15 cellular contexts compared by ENCODE assay signal in genomic region chr6:131060311-131060710, GRCh38. TPM values are rescaled to one million over a fixed set of nuclear protein-coding genes. Genes with fewer than 3 reads are reported as not detected.
DNase-seq lines count a peak whose midpoint lies in the region; ATAC-seq, FAIRE-seq and TF ChIP-seq lines count a peak whose summit lies in the region.
"Had no signal": no experiment of that assay in that cellular context is flagged by ENCODE, and none has a peak within 500 bp of the region (broad histone marks: within the 10 kb centered on the region; RNA-seq: fewer than 3 reads in every experiment).

No MANE protein-coding gene starts in this region.

- no peak for TF ChIP-seq RAD21 in HepG2 (CRISPR knock-in tag; IDR thresholded peaks at IDR 0.05)

- 50% methylated on average over 3 of the region's 3 CpGs for whole genome bisulfite sequencing in HepG2 (ENCODE audit: low lambda C conversion rate)
- WGBS in right lobe of liver (ENCODE audit: insufficient coverage, low coverage, low lambda C conversion rate, missing lambda C conversion rate), result 61% methylated on average over 3 of the region's 3 CpGs

- H3K9me3 ChIP-seq in HepG2 (ENCODE audit: low read length), result peaks cover 15% of the 10 kb centered on the region
- peaks cover 0 to under 1% (median 0%) of the 10 kb centered on the region in 4 donors for H3K9me3 ChIP-seq in right lobe of liver
- H3K9me3 ChIP-seq in adipocyte (ENCODE audit: control insufficient read depth, low read length), result peaks cover 4% of the 10 kb centered on the region

- CTCF ChIA-PET in HepG2 (lab: Yijun Ruan, JAX; ENCODE audit: low intra/inter-chr PET ratio, low total read pairs), result no interaction called here

- no peak for TF ChIP-seq CTCF in HepG2 (CRISPR knock-in tag; IDR thresholded peaks at IDR 0.05)
- TF ChIP-seq CTCF in right lobe of liver (IDR thresholded peaks at IDR 0.05), result no peak

- H2AFZ ChIP-seq in HepG2 (ENCODE audit: low read length), result no peak overlapping the region

- TF ChIP-seq EP300 in HepG2 (IDR thresholded peaks at IDR 0.05; ENCODE audit: low read depth in 2 of 2, low read length in 2 of 2), result no peak
- TF ChIP-seq EP300 in HepG2 (CRISPR knock-in tag; IDR thresholded peaks at IDR 0.05; ENCODE audit: borderline replicate concordance), result no peak

- H3K27ac ChIP-seq in HepG2 (ENCODE audit: extremely low read length, insufficient read depth, low read length) (no peak overlapping the region), right lobe of liver (no peak overlapping the region)
- H3K27ac ChIP-seq: neutrophil had no signal

- in situ Hi-C loops in HepG2 (cut with HindIII; ENCODE audit: extremely low pct_ligation_motif_present, low pct_unique_long_range_greater_than_20kb), result no loop called here

- DNase-seq in HepG2 (ENCODE audit: low spot score) (no peak), right lobe of liver (no peak), adipocyte (ENCODE audit: low read depth) (peak; percentile 27), medulla oblongata (ENCODE audit: extremely low spot score) (peak; percentile 31), SKM-1 (lab: John Stamatoyannopoulos, UW; ENCODE audit: unreplicated experiment) (no peak)
- DNase-seq: activated naive CD4-positive, alpha-beta T cell; effector memory CD8-positive, alpha-beta T cell; NCI-H1694; Peyer's patch; stimulated activated CD4-positive, alpha-beta T cell treated with anti-CD3 and anti-CD28 coated beads, Interleukin-4, amount 100 ng/mL, for 4 hours had no signal

- H3K9ac ChIP-seq in HepG2 (ENCODE audit: insufficient read depth, low read depth, low read length), result peak overlapping the region; percentile 82
- peak overlapping the region; percentile 84 for H3K9ac ChIP-seq in adipocyte (ENCODE audit: low read length)

- H3K36me3 ChIP-seq in HepG2 (replicated peaks in 1 of 2; ENCODE audit: control insufficient read depth in 1 of 2, insufficient read depth in 2 of 2, low read length in 2 of 2) (peaks cover 0 to 1% of the 10 kb centered on the region in 2 experiments; a peak in 2 of 5 replicates), right lobe of liver (no peaks in the 10 kb centered on the region), adipocyte (ENCODE audit: control insufficient read depth, insufficient read depth, low read length, severe bottlenecking) (no peaks in the 10 kb centered on the region)
- H3K36me3 ChIP-seq: neutrophil, Peyer's patch, thoracic aorta had no signal

- H3K4me1 ChIP-seq in HepG2 (ENCODE audit: insufficient read depth, low read length) (peaks cover 60% of the 10 kb centered on the region), right lobe of liver (no peaks in the 10 kb centered on the region), adipocyte (ENCODE audit: control insufficient read depth, insufficient read depth, low read length) (peaks cover 29% of the 10 kb centered on the region)

- BruUV-seq in HepG2 (replicated peaks; lab: Mats Ljungman, UMichigan), result no TSS peak

- no peak for FAIRE-seq in HepG2 (lab: Jason Lieb, UNC)

- POLR2A ChIA-PET in HepG2 (lab: Yijun Ruan, JAX), result no interaction called here

- H3K4me3 ChIP-seq in HepG2 (replicated peaks in 1 of 3; ENCODE audit: insufficient read depth in 1 of 3, low read depth in 2 of 3, low read length in 3 of 3) (peak overlapping the region; percentile 70 to 92 (median 86); a peak in 5 of 6 replicates), right lobe of liver (no peak overlapping the region), adipocyte (ENCODE audit: low read length) (peak overlapping the region; percentile 87)

- intact Hi-C loops in HepG2 (cut with micrococcal nuclease; ENCODE audit: unreplicated experiment) (loop anchor here (2.0 kb wide), 1 partner anchor 122 kb away; no protein-coding TSS in a partner anchor), right lobe of liver (cut with DNase I) (no loop called here)

- H3K27me3 ChIP-seq in HepG2 (ENCODE audit: control insufficient read depth in 1 of 2, insufficient read depth in 2 of 2, low read length in 2 of 2) (no peaks in the 10 kb centered on the region; a peak in 1 of 5 replicates), right lobe of liver (no peaks in the 10 kb centered on the region), adipocyte (replicated peaks; ENCODE audit: control insufficient read depth, insufficient read depth, low read length) (no peaks in the 10 kb centered on the region)
- H3K27me3 ChIP-seq: Peyer's patch had no signal

- H4K20me1 ChIP-seq in HepG2 (ENCODE audit: insufficient read depth, low read length), result no peaks in the 10 kb centered on the region

- H3K79me2 ChIP-seq in HepG2 (ENCODE audit: insufficient read depth, low read length), result peaks cover 74% of the 10 kb centered on the region

- ATAC-seq in HepG2, result no peak
- no peak for ATAC-seq in right lobe of liver
- no peak for ATAC-seq in GM19328 (IDR thresholded peaks at IDR 0.05; ENCODE audit: unreplicated experiment)
- ATAC-seq in HG03159 (IDR thresholded peaks at IDR 0.05; ENCODE audit: unreplicated experiment), result no peak
- no peak for ATAC-seq in activated CD4-positive, CD25-positive, alpha-beta regulatory T cell treated with anti-CD3 and anti-CD28 coated beads, Interleukin-2, amount 50 U/mL, for 24 hours
- ATAC-seq: effector memory CD8-positive, alpha-beta T cell had no signal

- TF ChIP-seq POLR2A in HepG2 (IDR thresholded peaks at IDR 0.05; ENCODE audit: insufficient read depth in 1 of 2, low read depth in 2 of 2, low read length in 2 of 2) (no peak), right lobe of liver (IDR thresholded peaks at IDR 0.05) (no peak)

- H3K4me2 ChIP-seq in HepG2 (ENCODE audit: low read depth, low read length), result peak overlapping the region; percentile 93

TF ChIP-seq in HepG2, 621 proteins besides CTCF, POLR2A, EP300 and RAD21 (continues in another document):
- TF ChIP-seq ARHGAP35 (CRISPR knock-in tag; IDR thresholded peaks at IDR 0.05; ENCODE audit: borderline replicate concordance) (no peak), ZNF34 (CRISPR knock-in tag; IDR thresholded peaks at IDR 0.05; ENCODE audit: borderline replicate concordance) (no peak), ZNF7 (CRISPR knock-in tag; IDR thresholded peaks at IDR 0.05) (0 out of 2 replicates have a peak, but pooled peaks have one; percentile 14), ZBTB20 (CRISPR knock-in tag; IDR thresholded peaks at IDR 0.05; ENCODE audit: borderline replicate concordance, low read depth) (no peak), ISL2 (CRISPR knock-in tag; IDR thresholded peaks at IDR 0.05) (no peak), ZNF749 (CRISPR knock-in tag; IDR thresholded peaks at IDR 0.05; ENCODE audit: borderline replicate concordance) (no peak), SOX6 (IDR thresholded peaks at IDR 0.05) (no peak), SOX6 (CRISPR knock-in tag; IDR thresholded peaks at IDR 0.05) (no peak), ELF4 (CRISPR knock-in tag; IDR thresholded peaks at IDR 0.05; ENCODE audit: borderline replicate concordance) (0 out of 2 replicates have a peak, but pooled peaks have one; percentile 25), E2F2 (CRISPR knock-in tag; IDR thresholded peaks at IDR 0.05; ENCODE audit: borderline replicate concordance) (no peak), SNAPC5 (CRISPR knock-in tag; IDR thresholded peaks at IDR 0.05; ENCODE audit: borderline replicate concordance) (no peak), YEATS4 (CRISPR knock-in tag; IDR thresholded peaks at IDR 0.05; ENCODE audit: borderline replicate concordance) (0 out of 2 replicates have a peak, but pooled peaks have one; percentile 6)
- TF ChIP-seq, protein P1, sequence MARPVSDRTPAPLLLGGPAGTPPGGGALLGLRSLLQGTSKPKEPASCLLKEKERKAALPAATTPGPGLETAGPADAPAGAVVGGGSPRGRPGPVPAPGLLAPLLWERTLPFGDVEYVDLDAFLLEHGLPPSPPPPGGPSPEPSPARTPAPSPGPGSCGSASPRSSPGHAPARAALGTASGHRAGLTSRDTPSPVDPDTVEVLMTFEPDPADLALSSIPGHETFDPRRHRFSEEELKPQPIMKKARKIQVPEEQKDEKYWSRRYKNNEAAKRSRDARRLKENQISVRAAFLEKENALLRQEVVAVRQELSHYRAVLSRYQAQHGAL (CRISPR knock-in tag; IDR thresholded peaks at IDR 0.05; ENCODE audit: not compliant biosample characterization), result no peak

RNA-seq across cellular contexts. Expression of gene EPB41L2, which starts 2.7 kb away (rescaled TPM):
- 41.7 and 42.1 TPM in 2 replicates for total RNA-seq in HepG2 (2016; rRNA removed; fragmentation: Illumina TruSeq; extraction: Trizol)
- total RNA-seq in HepG2 (2016; cell fraction: cytosol; rRNA removed; fragmentation: Illumina TruSeq; extraction: Trizol; ENCODE audit: low read depth), result 48.7 and 70.3 TPM in 2 replicates
- 33.1 and 37.6 TPM in 2 replicates for total RNA-seq in HepG2 (2016; cell fraction: insoluble cytoplasmic fraction; rRNA removed; fragmentation: Illumina TruSeq; extraction: Trizol)
- 32.9 and 42.5 TPM in 2 replicates for total RNA-seq in HepG2 (2016; cell fraction: membrane; rRNA removed; fragmentation: Illumina TruSeq; extraction: Trizol)
- 115 and 119 TPM in 2 replicates for total RNA-seq in HepG2 (2016; cell fraction: nucleus; rRNA removed; fragmentation: Illumina TruSeq; extraction: Trizol)
- polyA plus RNA-seq in HepG2 (2011; rRNA removed), result 45.3 and 56.4 TPM in 2 replicates
- 22.0 and 26.4 TPM in 2 replicates for polyA plus RNA-seq in HepG2 (2011; cell fraction: cytosol; rRNA removed)
- 128 and 148 TPM in 2 replicates for polyA plus RNA-seq in HepG2 (2011; cell fraction: nucleus; rRNA removed)
- polyA plus RNA-seq in HepG2 (2012), result 47.5 and 129 TPM in 2 replicates
- 2.9 and 4.0 TPM in 2 replicates for polyA plus RNA-seq in HepG2 (2016; cell fraction: cytosol; fragmentation: Illumina TruSeq; extraction: Trizol; ENCODE audit: low read depth)
- polyA plus RNA-seq in HepG2 (2016; cell fraction: insoluble cytoplasmic fraction; fragmentation: Illumina TruSeq; extraction: Trizol; ENCODE audit: low read depth), result 44.9 and 50.4 TPM in 2 replicates
- 8.4 and 9.3 TPM in 2 replicates for polyA plus RNA-seq in HepG2 (2016; cell fraction: membrane; fragmentation: Illumina TruSeq; extraction: Trizol; ENCODE audit: low read depth)
- 138 and 156 TPM in 2 replicates for polyA plus RNA-seq in HepG2 (2016; cell fraction: nucleus; fragmentation: Illumina TruSeq; extraction: Trizol; ENCODE audit: insufficient read depth, low read depth)
- polyA minus RNA-seq in HepG2 (2011; rRNA and poly(A)+ RNA removed; ENCODE audit: low replicate concordance), result 45.6 and 215 TPM in 2 replicates
- 50.0 and 50.3 TPM in 2 replicates for polyA minus RNA-seq in HepG2 (2011; cell fraction: cytosol; rRNA and poly(A)+ RNA removed)
- 287 and 403 TPM in 2 replicates for polyA minus RNA-seq in HepG2 (2011; cell fraction: nucleus; rRNA and poly(A)+ RNA removed)
- 10 to 100 TPM; 15.3 to 38.5 (median 24.6) TPM for total RNA-seq in right lobe of liver

Comparison
In these comparisons a context has a peak if more than half of its experiments do, and no peak if none do; other contexts are left out.
1. H3K4me3 ChIP-seq: peak in HepG2 (3 of 3) and adipocyte (single experiment); none in right lobe of liver (0 of 3).
2. DNase-seq: peak in adipocyte (single experiment) and medulla oblongata (single experiment); none in HepG2 (single experiment), right lobe of liver (0 of 3) and SKM-1 (single experiment).